ENCODE assay signal across 1 cellular context in the genomic region with DNA sequence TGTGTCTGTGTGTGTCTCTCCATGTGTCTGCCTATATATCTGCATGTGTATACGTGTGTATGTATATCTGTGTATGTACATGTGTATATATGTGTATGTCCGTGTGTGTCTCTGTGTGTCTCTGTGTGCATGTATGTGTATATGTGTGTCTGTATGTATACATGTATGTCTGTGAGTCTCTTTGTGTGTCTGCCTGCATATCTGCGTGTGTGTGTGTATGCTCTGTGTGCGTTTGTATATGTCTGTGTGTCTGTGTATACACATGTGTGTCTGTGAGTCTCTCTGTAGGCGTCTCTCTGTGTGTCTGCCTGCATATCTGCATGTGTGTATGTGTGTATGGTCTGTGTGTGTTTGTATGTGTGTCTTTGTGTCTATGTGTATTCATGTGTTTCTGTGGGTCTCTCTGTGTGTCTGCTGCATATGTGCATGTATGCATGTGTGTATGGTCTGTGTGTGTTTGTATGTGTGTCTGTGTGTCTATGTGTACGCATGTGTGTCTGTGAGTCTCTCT.
TF ChIP-seq lines count a peak whose summit lies in the region.

No MANE protein-coding gene starts in this region.

TF ChIP-seq in HCT116, 20 proteins besides CTCF, POLR2A, EP300 and RAD21 (continued from another document):
- TF ChIP-seq, protein P1, sequence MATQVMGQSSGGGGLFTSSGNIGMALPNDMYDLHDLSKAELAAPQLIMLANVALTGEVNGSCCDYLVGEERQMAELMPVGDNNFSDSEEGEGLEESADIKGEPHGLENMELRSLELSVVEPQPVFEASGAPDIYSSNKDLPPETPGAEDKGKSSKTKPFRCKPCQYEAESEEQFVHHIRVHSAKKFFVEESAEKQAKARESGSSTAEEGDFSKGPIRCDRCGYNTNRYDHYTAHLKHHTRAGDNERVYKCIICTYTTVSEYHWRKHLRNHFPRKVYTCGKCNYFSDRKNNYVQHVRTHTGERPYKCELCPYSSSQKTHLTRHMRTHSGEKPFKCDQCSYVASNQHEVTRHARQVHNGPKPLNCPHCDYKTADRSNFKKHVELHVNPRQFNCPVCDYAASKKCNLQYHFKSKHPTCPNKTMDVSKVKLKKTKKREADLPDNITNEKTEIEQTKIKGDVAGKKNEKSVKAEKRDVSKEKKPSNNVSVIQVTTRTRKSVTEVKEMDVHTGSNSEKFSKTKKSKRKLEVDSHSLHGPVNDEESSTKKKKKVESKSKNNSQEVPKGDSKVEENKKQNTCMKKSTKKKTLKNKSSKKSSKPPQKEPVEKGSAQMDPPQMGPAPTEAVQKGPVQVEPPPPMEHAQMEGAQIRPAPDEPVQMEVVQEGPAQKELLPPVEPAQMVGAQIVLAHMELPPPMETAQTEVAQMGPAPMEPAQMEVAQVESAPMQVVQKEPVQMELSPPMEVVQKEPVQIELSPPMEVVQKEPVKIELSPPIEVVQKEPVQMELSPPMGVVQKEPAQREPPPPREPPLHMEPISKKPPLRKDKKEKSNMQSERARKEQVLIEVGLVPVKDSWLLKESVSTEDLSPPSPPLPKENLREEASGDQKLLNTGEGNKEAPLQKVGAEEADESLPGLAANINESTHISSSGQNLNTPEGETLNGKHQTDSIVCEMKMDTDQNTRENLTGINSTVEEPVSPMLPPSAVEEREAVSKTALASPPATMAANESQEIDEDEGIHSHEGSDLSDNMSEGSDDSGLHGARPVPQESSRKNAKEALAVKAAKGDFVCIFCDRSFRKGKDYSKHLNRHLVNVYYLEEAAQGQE (IDR thresholded peaks at IDR 0.05; ENCODE audit: low read depth): no peak
- TF ChIP-seq EZH2 (IDR thresholded peaks at IDR 0.05) (no peak), EGR1 (IDR thresholded peaks at IDR 0.05; ENCODE audit: low read depth) (no peak), SP1 (IDR thresholded peaks at IDR 0.05; ENCODE audit: low read depth) (no peak), SIN3A (IDR thresholded peaks at IDR 0.05; ENCODE audit: low read depth) (no peak), FOSL1 (IDR thresholded peaks at IDR 0.05; ENCODE audit: low read depth) (no peak), EZH2phosphoT487 (IDR thresholded peaks at IDR 0.05; ENCODE audit: borderline replicate concordance) (no peak)
